ENCODE assay signal across 1 cellular context in the genomic region with DNA sequence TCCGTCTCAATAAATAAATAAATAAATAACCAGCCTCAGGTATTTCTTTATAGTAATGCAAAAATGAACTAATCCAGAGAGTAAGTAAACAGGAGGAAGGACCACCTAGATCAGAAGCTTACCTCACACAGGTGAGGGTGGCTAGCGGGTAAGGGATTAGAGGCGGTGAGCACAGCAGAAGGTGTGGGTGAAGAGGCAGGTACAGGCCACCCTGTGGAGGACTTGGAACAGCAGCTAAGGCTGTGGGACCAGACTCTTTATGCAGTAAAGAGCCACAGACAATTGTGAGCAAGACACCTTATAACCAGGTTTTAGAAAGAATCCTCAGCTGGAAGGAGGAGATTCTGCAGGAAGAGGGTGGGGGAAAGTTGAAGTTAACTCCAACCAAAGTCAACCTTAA.
TF ChIP-seq lines count a peak whose summit lies in the region.

No MANE protein-coding gene starts in this region.

TF ChIP-seq in GM23338, 12 proteins besides CTCF, POLR2A, EP300 and RAD21:
- TF ChIP-seq STAT1 (IDR thresholded peaks at IDR 0.05; ENCODE audit: unreplicated experiment) (no peak), POLR2AphosphoS5 (IDR thresholded peaks at IDR 0.05; ENCODE audit: low read depth) (no peak), ZNF114 (CRISPR knock-in tag; IDR thresholded peaks at IDR 0.05) (no peak), EZH2phosphoT487 (IDR thresholded peaks at IDR 0.05; ENCODE audit: unreplicated experiment) (no peak), ZNF331 (CRISPR knock-in tag; IDR thresholded peaks at IDR 0.05; ENCODE audit: low read depth) (no peak), NANOG (IDR thresholded peaks at IDR 0.05; ENCODE audit: borderline replicate concordance) (no peak), JUNB (IDR thresholded peaks at IDR 0.05; ENCODE audit: unreplicated experiment) (no peak), EZH2 (IDR thresholded peaks at IDR 0.05; ENCODE audit: low read depth, unreplicated experiment) (no peak), CREB1 (CRISPR knock-in tag; IDR thresholded peaks at IDR 0.05; ENCODE audit: low read depth) (no peak)
- TF ChIP-seq, protein P1, sequence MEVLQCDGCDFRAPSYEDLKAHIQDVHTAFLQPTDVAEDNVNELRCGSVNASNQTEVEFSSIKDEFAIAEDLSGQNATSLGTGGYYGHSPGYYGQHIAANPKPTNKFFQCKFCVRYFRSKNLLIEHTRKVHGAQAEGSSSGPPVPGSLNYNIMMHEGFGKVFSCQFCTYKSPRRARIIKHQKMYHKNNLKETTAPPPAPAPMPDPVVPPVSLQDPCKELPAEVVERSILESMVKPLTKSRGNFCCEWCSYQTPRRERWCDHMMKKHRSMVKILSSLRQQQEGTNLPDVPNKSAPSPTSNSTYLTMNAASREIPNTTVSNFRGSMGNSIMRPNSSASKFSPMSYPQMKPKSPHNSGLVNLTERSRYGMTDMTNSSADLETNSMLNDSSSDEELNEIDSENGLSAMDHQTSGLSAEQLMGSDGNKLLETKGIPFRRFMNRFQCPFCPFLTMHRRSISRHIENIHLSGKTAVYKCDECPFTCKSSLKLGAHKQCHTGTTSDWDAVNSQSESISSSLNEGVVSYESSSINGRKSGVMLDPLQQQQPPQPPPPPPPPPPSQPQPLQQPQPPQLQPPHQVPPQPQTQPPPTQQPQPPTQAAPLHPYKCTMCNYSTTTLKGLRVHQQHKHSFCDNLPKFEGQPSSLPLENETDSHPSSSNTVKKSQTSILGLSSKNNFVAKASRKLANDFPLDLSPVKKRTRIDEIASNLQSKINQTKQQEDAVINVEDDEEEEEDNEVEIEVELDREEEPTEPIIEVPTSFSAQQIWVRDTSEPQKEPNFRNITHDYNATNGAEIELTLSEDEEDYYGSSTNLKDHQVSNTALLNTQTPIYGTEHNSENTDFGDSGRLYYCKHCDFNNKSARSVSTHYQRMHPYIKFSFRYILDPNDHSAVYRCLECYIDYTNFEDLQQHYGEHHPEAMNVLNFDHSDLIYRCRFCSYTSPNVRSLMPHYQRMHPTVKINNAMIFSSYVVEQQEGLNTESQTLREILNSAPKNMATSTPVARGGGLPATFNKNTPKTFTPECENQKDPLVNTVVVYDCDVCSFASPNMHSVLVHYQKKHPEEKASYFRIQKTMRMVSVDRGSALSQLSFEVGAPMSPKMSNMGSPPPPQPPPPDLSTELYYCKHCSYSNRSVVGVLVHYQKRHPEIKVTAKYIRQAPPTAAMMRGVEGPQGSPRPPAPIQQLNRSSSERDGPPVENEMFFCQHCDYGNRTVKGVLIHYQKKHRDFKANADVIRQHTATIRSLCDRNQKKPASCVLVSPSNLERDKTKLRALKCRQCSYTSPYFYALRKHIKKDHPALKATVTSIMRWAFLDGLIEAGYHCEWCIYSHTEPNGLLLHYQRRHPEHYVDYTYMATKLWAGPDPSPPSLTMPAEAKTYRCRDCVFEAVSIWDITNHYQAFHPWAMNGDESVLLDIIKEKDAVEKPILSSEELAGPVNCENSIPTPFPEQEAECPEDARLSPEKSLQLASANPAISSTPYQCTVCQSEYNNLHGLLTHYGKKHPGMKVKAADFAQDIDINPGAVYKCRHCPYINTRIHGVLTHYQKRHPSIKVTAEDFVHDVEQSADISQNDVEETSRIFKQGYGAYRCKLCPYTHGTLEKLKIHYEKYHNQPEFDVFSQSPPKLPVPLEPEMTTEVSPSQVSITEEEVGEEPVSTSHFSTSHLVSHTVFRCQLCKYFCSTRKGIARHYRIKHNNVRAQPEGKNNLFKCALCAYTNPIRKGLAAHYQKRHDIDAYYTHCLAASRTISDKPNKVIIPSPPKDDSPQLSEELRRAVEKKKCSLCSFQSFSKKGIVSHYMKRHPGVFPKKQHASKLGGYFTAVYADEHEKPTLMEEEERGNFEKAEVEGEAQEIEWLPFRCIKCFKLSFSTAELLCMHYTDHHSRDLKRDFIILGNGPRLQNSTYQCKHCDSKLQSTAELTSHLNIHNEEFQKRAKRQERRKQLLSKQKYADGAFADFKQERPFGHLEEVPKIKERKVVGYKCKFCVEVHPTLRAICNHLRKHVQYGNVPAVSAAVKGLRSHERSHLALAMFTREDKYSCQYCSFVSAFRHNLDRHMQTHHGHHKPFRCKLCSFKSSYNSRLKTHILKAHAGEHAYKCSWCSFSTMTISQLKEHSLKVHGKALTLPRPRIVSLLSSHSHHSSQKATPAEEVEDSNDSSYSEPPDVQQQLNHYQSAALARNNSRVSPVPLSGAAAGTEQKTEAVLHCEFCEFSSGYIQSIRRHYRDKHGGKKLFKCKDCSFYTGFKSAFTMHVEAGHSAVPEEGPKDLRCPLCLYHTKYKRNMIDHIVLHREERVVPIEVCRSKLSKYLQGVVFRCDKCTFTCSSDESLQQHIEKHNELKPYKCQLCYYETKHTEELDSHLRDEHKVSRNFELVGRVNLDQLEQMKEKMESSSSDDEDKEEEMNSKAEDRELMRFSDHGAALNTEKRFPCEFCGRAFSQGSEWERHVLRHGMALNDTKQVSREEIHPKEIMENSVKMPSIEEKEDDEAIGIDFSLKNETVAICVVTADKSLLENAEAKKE (CRISPR knock-in tag; IDR thresholded peaks at IDR 0.05): no peak
- TF ChIP-seq, protein P2, sequence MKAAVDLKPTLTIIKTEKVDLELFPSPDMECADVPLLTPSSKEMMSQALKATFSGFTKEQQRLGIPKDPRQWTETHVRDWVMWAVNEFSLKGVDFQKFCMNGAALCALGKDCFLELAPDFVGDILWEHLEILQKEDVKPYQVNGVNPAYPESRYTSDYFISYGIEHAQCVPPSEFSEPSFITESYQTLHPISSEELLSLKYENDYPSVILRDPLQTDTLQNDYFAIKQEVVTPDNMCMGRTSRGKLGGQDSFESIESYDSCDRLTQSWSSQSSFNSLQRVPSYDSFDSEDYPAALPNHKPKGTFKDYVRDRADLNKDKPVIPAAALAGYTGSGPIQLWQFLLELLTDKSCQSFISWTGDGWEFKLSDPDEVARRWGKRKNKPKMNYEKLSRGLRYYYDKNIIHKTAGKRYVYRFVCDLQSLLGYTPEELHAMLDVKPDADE (IDR thresholded peaks at IDR 0.05): no peak
- TF ChIP-seq, protein P3, sequence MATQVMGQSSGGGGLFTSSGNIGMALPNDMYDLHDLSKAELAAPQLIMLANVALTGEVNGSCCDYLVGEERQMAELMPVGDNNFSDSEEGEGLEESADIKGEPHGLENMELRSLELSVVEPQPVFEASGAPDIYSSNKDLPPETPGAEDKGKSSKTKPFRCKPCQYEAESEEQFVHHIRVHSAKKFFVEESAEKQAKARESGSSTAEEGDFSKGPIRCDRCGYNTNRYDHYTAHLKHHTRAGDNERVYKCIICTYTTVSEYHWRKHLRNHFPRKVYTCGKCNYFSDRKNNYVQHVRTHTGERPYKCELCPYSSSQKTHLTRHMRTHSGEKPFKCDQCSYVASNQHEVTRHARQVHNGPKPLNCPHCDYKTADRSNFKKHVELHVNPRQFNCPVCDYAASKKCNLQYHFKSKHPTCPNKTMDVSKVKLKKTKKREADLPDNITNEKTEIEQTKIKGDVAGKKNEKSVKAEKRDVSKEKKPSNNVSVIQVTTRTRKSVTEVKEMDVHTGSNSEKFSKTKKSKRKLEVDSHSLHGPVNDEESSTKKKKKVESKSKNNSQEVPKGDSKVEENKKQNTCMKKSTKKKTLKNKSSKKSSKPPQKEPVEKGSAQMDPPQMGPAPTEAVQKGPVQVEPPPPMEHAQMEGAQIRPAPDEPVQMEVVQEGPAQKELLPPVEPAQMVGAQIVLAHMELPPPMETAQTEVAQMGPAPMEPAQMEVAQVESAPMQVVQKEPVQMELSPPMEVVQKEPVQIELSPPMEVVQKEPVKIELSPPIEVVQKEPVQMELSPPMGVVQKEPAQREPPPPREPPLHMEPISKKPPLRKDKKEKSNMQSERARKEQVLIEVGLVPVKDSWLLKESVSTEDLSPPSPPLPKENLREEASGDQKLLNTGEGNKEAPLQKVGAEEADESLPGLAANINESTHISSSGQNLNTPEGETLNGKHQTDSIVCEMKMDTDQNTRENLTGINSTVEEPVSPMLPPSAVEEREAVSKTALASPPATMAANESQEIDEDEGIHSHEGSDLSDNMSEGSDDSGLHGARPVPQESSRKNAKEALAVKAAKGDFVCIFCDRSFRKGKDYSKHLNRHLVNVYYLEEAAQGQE (IDR thresholded peaks at IDR 0.05; ENCODE audit: unreplicated experiment): no peak
